Comparison of ENCODE assay signal across 30 cellular contexts in genomic region chr1:19268445-19268844, GRCh38.
"Had no signal": no experiment of that assay in that cellular context is flagged by ENCODE, and none has a peak within 500 bp of the region (broad histone marks: within the 10 kb centered on the region; RNA-seq: fewer than 3 reads in every experiment).

No MANE protein-coding gene starts in this region.

- H3K4me1 ChIP-seq: colonic mucosa, heart left ventricle had no signal

- H3K27me3 ChIP-seq: brain microvascular endothelial cell, colonic mucosa, heart left ventricle had no signal

- H3K36me3 Mint-ChIP-seq: activated CD4-positive, alpha-beta memory T cell treated with anti-CD3 and anti-CD28 coated beads for 36 hours had no signal

- DNase-seq: activated CD4-positive, alpha-beta memory T cell treated with anti-CD3 and anti-CD28 coated beads for 36 hours; activated CD4-positive, alpha-beta T cell treated with anti-CD3 and anti-CD28 coated beads for 36 hours; activated CD4-positive, alpha-beta T cell treated with anti-CD3 and anti-CD28 coated beads, Interleukin-2, amount 10 ng/mL, durations not matched to agents 24 days and 14 days; activated CD4-positive, CD25-positive, alpha-beta regulatory T cell; activated CD4-positive, CD25-positive, alpha-beta regulatory T cell treated with anti-CD3 and anti-CD28 coated beads, Interleukin-2, amount 50 U/mL, for 72 hours; activated CD8-positive, alpha-beta memory T cell treated with anti-CD3 and anti-CD28 coated beads, Interleukin-2, amount 10 ng/mL, durations not matched to agents 7 days and 5 days; activated CD8-positive, alpha-beta memory T cell treated with anti-CD3 and anti-CD28 coated beads, Interleukin-2, amount 50 U/mL, for 4 hours; activated CD8-positive, alpha-beta T cell treated with anti-CD3 and anti-CD28 coated beads, Interleukin-2, amount 10 ng/mL, durations not matched to agents 7 days and 5 days; activated gamma-delta T cell treated with Interleukin-2 at 50 U/mL for 16 hours; activated naive CD4-positive, alpha-beta T cell treated with anti-CD3 and anti-CD28 coated beads, Interleukin-2, amount 50 U/mL, for 16 hours; activated naive CD4-positive, alpha-beta T cell treated with Interleukin-2 at 50 U/mL for 16 hours; activated T-cell treated with anti-CD3 and anti-CD28 coated beads, Interleukin-2, amount 50 U/mL, for 1 hour; activated T-cell treated with anti-CD3 and anti-CD28 coated beads, Interleukin-2, amount 50 U/mL, for 48 hours; amniotic stem cell; anterior cingulate cortex; brain microvascular endothelial cell; caudate nucleus; colonic mucosa; effector CD8-positive, alpha-beta T cell; foreskin fibroblast; glutamatergic neuron; heart left ventricle; T-helper 2 cell had no signal

- FAIRE-seq: astrocyte, bronchial epithelial cell, frontal cortex had no signal

- H3K9me3 ChIP-seq: colonic mucosa, heart left ventricle had no signal

- H3K4me3 ChIP-seq: colonic mucosa, heart left ventricle had no signal

- H3K4me3 Mint-ChIP-seq: activated CD4-positive, alpha-beta memory T cell treated with anti-CD3 and anti-CD28 coated beads for 36 hours; activated CD4-positive, alpha-beta T cell treated with anti-CD3 and anti-CD28 coated beads for 36 hours; activated CD4-positive, alpha-beta T cell treated with anti-CD3 and anti-CD28 coated beads, Interleukin-2, amount 10 ng/mL, durations not matched to agents 24 days and 14 days; activated CD8-positive, alpha-beta memory T cell treated with anti-CD3 and anti-CD28 coated beads, Interleukin-2, amount 10 ng/mL, durations not matched to agents 7 days and 5 days; activated CD8-positive, alpha-beta T cell treated with anti-CD3 and anti-CD28 coated beads, Interleukin-2, amount 10 ng/mL, durations not matched to agents 7 days and 5 days; activated naive CD8-positive, alpha-beta T cell; activated T-helper 1 cell treated with anti-CD3 and anti-CD28 coated beads, Interleukin-12 subunit alpha, Interleukin-12 subunit beta, Interleukin-2, Interleukin-4 antibody, amounts not matched to agents 30 ng/mL and 10 ng/mL and 1 ng/mL, durations not matched to agents 14 hours and 24 hours and 36 hours had no signal

- H3K27ac ChIP-seq: brain microvascular endothelial cell, colonic mucosa, heart left ventricle had no signal

- H3K36me3 ChIP-seq: brain microvascular endothelial cell, colonic mucosa, heart left ventricle had no signal

- H3K4me1 Mint-ChIP-seq: activated CD4-positive, alpha-beta T cell treated with anti-CD3 and anti-CD28 coated beads for 36 hours; activated CD4-positive, alpha-beta T cell treated with anti-CD3 and anti-CD28 coated beads, Interleukin-2, amount 10 ng/mL, durations not matched to agents 24 days and 14 days; activated CD8-positive, alpha-beta memory T cell treated with anti-CD3 and anti-CD28 coated beads, Interleukin-2, amount 10 ng/mL, durations not matched to agents 7 days and 5 days had no signal

- ATAC-seq: activated CD4-positive, alpha-beta T cell treated with anti-CD3 and anti-CD28 coated beads for 36 hours; activated CD8-positive, alpha-beta memory T cell treated with anti-CD3 and anti-CD28 coated beads, Interleukin-2, amount 10 ng/mL, durations not matched to agents 7 days and 5 days; activated CD8-positive, alpha-beta T cell treated with anti-CD3 and anti-CD28 coated beads, Interleukin-2, amount 10 ng/mL, durations not matched to agents 7 days and 5 days; esophagus mucosa; heart left ventricle had no signal

- H3K27ac Mint-ChIP-seq: activated CD4-positive, alpha-beta memory T cell treated with anti-CD3 and anti-CD28 coated beads for 36 hours; activated CD4-positive, alpha-beta T cell treated with anti-CD3 and anti-CD28 coated beads for 36 hours; activated CD4-positive, alpha-beta T cell treated with anti-CD3 and anti-CD28 coated beads, Interleukin-2, amount 10 ng/mL, durations not matched to agents 24 days and 14 days; activated CD8-positive, alpha-beta memory T cell treated with anti-CD3 and anti-CD28 coated beads, Interleukin-2, amount 10 ng/mL, durations not matched to agents 7 days and 5 days; activated CD8-positive, alpha-beta T cell treated with anti-CD3 and anti-CD28 coated beads, Interleukin-2, amount 10 ng/mL, durations not matched to agents 7 days and 5 days; activated naive CD8-positive, alpha-beta T cell; activated T-helper 1 cell treated with anti-CD3 and anti-CD28 coated beads, Interleukin-12 subunit alpha, Interleukin-12 subunit beta, Interleukin-2, Interleukin-4 antibody, amounts not matched to agents 30 ng/mL and 10 ng/mL and 1 ng/mL, durations not matched to agents 14 hours and 24 hours and 36 hours; activated T-helper 2 cell treated with anti-CD3 and anti-CD28 coated beads, Interferon-gamma antibody, Interleukin-2, Interleukin-4, amounts not matched to agents 10 μg/mL and 5 μg/mL and 100 μg/mL, durations not matched to agents 14 hours and 24 hours and 36 hours had no signal

- H3K9me3 Mint-ChIP-seq: activated CD4-positive, alpha-beta memory T cell treated with anti-CD3 and anti-CD28 coated beads for 36 hours; activated CD4-positive, alpha-beta T cell treated with anti-CD3 and anti-CD28 coated beads, Interleukin-2, amount 10 ng/mL, durations not matched to agents 24 days and 14 days; activated T-helper 1 cell treated with anti-CD3 and anti-CD28 coated beads, Interleukin-12 subunit alpha, Interleukin-12 subunit beta, Interleukin-2, Interleukin-4 antibody, amounts not matched to agents 30 ng/mL and 10 ng/mL and 1 ng/mL, durations not matched to agents 14 hours and 24 hours and 36 hours; activated T-helper 2 cell treated with anti-CD3 and anti-CD28 coated beads, Interferon-gamma antibody, Interleukin-2, Interleukin-4, amounts not matched to agents 10 μg/mL and 5 μg/mL and 100 μg/mL, durations not matched to agents 14 hours and 24 hours and 36 hours had no signal
